7 cellular contexts compared by ENCODE assay signal in genomic region chrX:148609766-148610698, GRCh38.
DNase-seq lines count a peak whose midpoint lies in the region; ATAC-seq and TF ChIP-seq lines count a peak whose summit lies in the region.

No MANE protein-coding gene starts in this region.

- no peak for TF ChIP-seq POLR2A in transverse colon (IDR thresholded peaks at IDR 0.05)

- peak; percentile 1 for DNase-seq in NCI-H187 treated with DMSO at 0.1 percent for 48 hours (lab: John Stamatoyannopoulos, UW)
- no peak for DNase-seq in EL
- no peak for DNase-seq in head of caudate nucleus
- DNase-seq in transverse colon: no peak

- no peak for TF ChIP-seq CTCF in transverse colon (IDR thresholded peaks at IDR 0.05)

- H3K4me3 ChIP-seq in iPS-18c (ENCODE audit: insufficient read depth, low read depth, low read length) (0 out of 2 replicates have a peak overlapping the region, but pooled peaks have one; percentile 20), transverse colon (no peak overlapping the region)

- intact Hi-C loops in head of caudate nucleus (cut with DNase I): no loop called here
- intact Hi-C loops in transverse colon (cut with DNase I; ENCODE audit: low total_unique reads): no loop called here

- H3K4me1 ChIP-seq in transverse colon: no peaks in the 10 kb centered on the region

- H3K9me3 ChIP-seq in iPS-18c (ENCODE audit: control insufficient read depth, insufficient read depth, low read length): peaks cover 6% of the 10 kb centered on the region
- no peaks in the 10 kb centered on the region for H3K9me3 ChIP-seq in transverse colon

- 52 to 93% methylated on average over 2 to 6 of the region's 6 CpGs for WGBS in transverse colon (ENCODE audit: low coverage in 1 of 2), 2 donors

- in situ Hi-C loops in transverse colon (cut with MboI; ENCODE audit: low pct_ligation_motif_present in 1 of 4, low pct_unique_long_range_greater_than_20kb in 1 of 4, low sequenced_read_pairs in 3 of 4): no loop called here

- no peak for TF ChIP-seq EP300 in transverse colon (IDR thresholded peaks at IDR 0.05; ENCODE audit: low read depth)

- ATAC-seq in GM18907 (IDR thresholded peaks at IDR 0.05; ENCODE audit: unreplicated experiment): peak; percentile 86
- ATAC-seq in HG02610 (IDR thresholded peaks at IDR 0.05; ENCODE audit: unreplicated experiment): peak; percentile 82

- H3K36me3 ChIP-seq in transverse colon: no peaks in the 10 kb centered on the region

- no peaks in the 10 kb centered on the region for H3K27me3 ChIP-seq in transverse colon

- H3K27ac ChIP-seq in transverse colon: no peak overlapping the region
